In the genomic region with DNA sequence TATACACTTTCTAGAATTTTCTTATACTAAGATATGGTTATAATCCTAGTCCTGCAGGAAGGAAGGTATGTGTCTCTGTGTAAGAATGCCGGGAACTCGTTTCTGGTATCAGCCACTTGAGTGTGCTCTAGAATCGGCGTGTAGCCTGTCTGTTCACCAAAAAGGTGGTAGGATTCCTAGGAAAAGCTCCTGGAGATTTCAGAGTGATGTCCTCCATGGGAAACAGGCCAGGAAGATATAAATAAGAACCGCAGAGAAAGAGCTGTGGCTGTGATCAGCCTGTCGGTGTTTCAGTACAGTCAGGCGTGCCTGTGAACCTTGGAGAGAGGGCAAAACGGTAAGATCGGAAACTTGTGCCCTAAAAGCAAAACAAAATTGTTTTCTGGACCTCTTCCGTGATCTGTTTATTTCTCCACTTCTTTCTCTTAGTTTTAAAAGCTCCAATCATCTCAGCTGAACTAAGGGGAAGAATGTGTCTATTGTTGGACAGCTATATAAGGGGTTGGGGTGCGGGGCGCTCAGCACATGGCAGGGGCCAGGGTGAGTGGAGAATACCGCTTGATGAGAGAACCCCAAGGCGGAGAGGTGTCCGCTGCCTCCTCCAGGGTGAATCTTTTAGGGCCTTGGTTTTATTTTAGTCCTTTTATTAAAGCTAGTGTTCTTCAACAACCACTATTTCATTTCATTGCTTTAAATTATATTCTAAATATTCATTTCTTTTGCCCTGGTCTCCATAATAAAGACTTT, we compare ENCODE assay signal across 16 cellular contexts.
A peak's percentile ranks its signal among the peaks of the same experiment; 100 is the strongest.
DNase-seq lines count a peak whose midpoint lies in the region; ATAC-seq, FAIRE-seq and TF ChIP-seq lines count a peak whose summit lies in the region.
"Had no signal": no experiment of that assay in that cellular context is flagged by ENCODE, and none has a peak within 500 bp of the region (broad histone marks: within the 10 kb centered on the region; RNA-seq: fewer than 3 reads in every experiment).

No MANE protein-coding gene starts in this region.

- RAD21 ChIA-PET in GM12878 (lab: Charles Lee; ENCODE audit: unreplicated experiment) = no interaction called here

- TF ChIP-seq RAD21 in GM12878 (IDR thresholded peaks at IDR 0.05; ENCODE audit: insufficient read depth, low read depth, low read length) = 0 out of 2 replicates have a peak, but pooled peaks have one; percentile 9

- TF ChIP-seq CTCF in GM12878 (IDR thresholded peaks at IDR 0.05 in 2 of 3, conservative IDR thresholded peaks at IDR 0.05 in 1 of 3; ENCODE audit: control insufficient read depth in 2 of 3, extremely low read depth in 1 of 3, insufficient read depth in 1 of 3, low read depth in 3 of 3, low read length in 3 of 3) (no peak), A673 (conservative IDR thresholded peaks at IDR 0.05; ENCODE audit: low read depth, low read length) (no peak)

- H3K4me1 ChIP-seq in GM12878 (ENCODE audit: control insufficient read depth, insufficient read depth, low read length) (no peaks in the 10 kb centered on the region), A673 (ENCODE audit: insufficient read depth, low read length, poor library complexity, severe bottlenecking) (no peaks in the 10 kb centered on the region)
- H3K4me1 ChIP-seq: left ventricle myocardium inferior, testis had no signal

- no peaks in the 10 kb centered on the region for H3K79me2 ChIP-seq in GM12878 (ENCODE audit: control insufficient read depth, insufficient read depth, low read length)

- FAIRE-seq in GM12878 (lab: Jason Lieb, UNC) = no peak

- H3K4me3 ChIP-seq in GM12878 (no peak overlapping the region), skeletal muscle cell (ENCODE audit: low read depth, low read length) (no peak overlapping the region), A673 (ENCODE audit: low read depth, low read length, poor library complexity, severe bottlenecking) (no peak overlapping the region)
- H3K4me3 ChIP-seq: left ventricle myocardium inferior, testis had no signal

- no peak overlapping the region for H3K9ac ChIP-seq in GM12878 (ENCODE audit: control insufficient read depth, insufficient read depth, low read length)

- H3K36me3 ChIP-seq in GM12878 (ENCODE audit: control insufficient read depth in 2 of 2, insufficient read depth in 2 of 2, low read length in 1 of 2) = no peaks in the 10 kb centered on the region
- no peaks in the 10 kb centered on the region for H3K36me3 ChIP-seq in A673 (ENCODE audit: insufficient read depth, low read length, poor library complexity, severe bottlenecking)
- H3K36me3 ChIP-seq: left ventricle myocardium inferior had no signal

- intact Hi-C loops in GM12878 (cut with micrococcal nuclease; ENCODE audit: unreplicated experiment) (no loop called here), A673 (cut with micrococcal nuclease; ENCODE audit: unreplicated experiment) (no loop called here), left colon (cut with DNase I, micrococcal nuclease) (no loop called here)

- DNase-seq in DMS53 (lab: John Stamatoyannopoulos, UW) = peak; percentile 32
- no peak for DNase-seq in DMS53 treated with DMSO at 0.1 percent for 48 hours (lab: John Stamatoyannopoulos, UW; ENCODE audit: unreplicated experiment)
- DNase-seq in GM12878 (ENCODE audit: low read depth, low spot score) = no peak
- DNase-seq in hepatic stellate cell (ENCODE audit: low spot score) = peak; percentile 3
- DNase-seq in skeletal muscle cell (ENCODE audit: low read depth) = peak; percentile 18
- no peak for DNase-seq in A673 (ENCODE audit: low spot score)
- no peak for DNase-seq in left colon
- DNase-seq: activated CD4-positive, alpha-beta T cell treated with anti-CD3 and anti-CD28 coated beads for 48 hours; COR-L47; GOT3; left ventricle myocardium inferior; naive thymus-derived CD4-positive, alpha-beta T cell; NCI-H2081 treated with DMSO at 0.1 percent for 48 hours; testis had no signal

- in situ Hi-C loops in GM12878 (cut with MboI) = no loop called here

- TF ChIP-seq POLR2A in GM12878 (IDR thresholded peaks at IDR 0.05; ENCODE audit: low read depth, low read length) = no peak

- 49% methylated on average over 15 of the region's 15 CpGs for WGBS in GM12878 (ENCODE audit: insufficient coverage, insufficient replicate concordance, low lambda C conversion rate, missing lambda C conversion rate)

- CTCF ChIA-PET in GM12878 (lab: Yijun Ruan, JAX) = interaction anchor here (1.2 kb wide), 1 partner anchor 150 kb away, joined by 3 read pairs; no protein-coding TSS in a partner anchor
- CTCF ChIA-PET in A673 (lab: Charles Lee) = no interaction called here

- ATAC-seq in GM12878 (no peak), GM18498 (IDR thresholded peaks at IDR 0.05; ENCODE audit: unreplicated experiment) (no peak), left colon (no peak)
- ATAC-seq: naive thymus-derived CD4-positive, alpha-beta T cell had no signal

- TF ChIP-seq EP300 in GM12878 (IDR thresholded peaks at IDR 0.05; ENCODE audit: borderline replicate concordance in 1 of 2, control insufficient read depth in 1 of 2, low read depth in 2 of 2, low read length in 2 of 2) = no peak

- H3K9me3 ChIP-seq in GM12878 (replicated peaks; ENCODE audit: control insufficient read depth, insufficient read depth, low read length) (no peaks in the 10 kb centered on the region), A673 (ENCODE audit: low read depth, low read length, poor library complexity, severe bottlenecking) (no peaks in the 10 kb centered on the region)
- H3K9me3 ChIP-seq: left ventricle myocardium inferior, testis had no signal

- H3K27ac ChIP-seq in GM12878 (ENCODE audit: control insufficient read depth, insufficient read depth) (no peak overlapping the region), A673 (ENCODE audit: low read depth, low read length, poor library complexity, severe bottlenecking) (no peak overlapping the region)
- H3K27ac ChIP-seq: 22Rv1, left ventricle myocardium inferior, testis had no signal

- SMC1A ChIA-PET in GM12878 (lab: Charles Lee; ENCODE audit: uncharacterized antibody, unreplicated experiment) = no interaction called here

- BruUV-seq in GM12878 (replicated peaks; lab: Mats Ljungman, UMichigan) (no TSS peak), A673 (replicated peaks; lab: Mats Ljungman, UMichigan) (no TSS peak)

- no peak overlapping the region for H2AFZ ChIP-seq in GM12878 (ENCODE audit: control insufficient read depth, low read depth, low read length)

- POLR2A ChIA-PET in GM12878 (lab: Charles Lee) (no interaction called here), A673 (lab: Charles Lee; ENCODE audit: low non-redundant PET) (no interaction called here)

- no peaks in the 10 kb centered on the region for H4K20me1 ChIP-seq in GM12878 (ENCODE audit: control insufficient read depth, insufficient read depth)

- H3K27me3 ChIP-seq in GM12878 (replicated peaks in 1 of 2; ENCODE audit: control insufficient read depth in 2 of 2, insufficient read depth in 2 of 2, low read length in 1 of 2) (no peaks in the 10 kb centered on the region), A673 (replicated peaks; ENCODE audit: insufficient read depth, low read depth, low read length, poor library complexity) (peaks cover 8% of the 10 kb centered on the region)
- H3K27me3 ChIP-seq: testis had no signal

- no peak overlapping the region for H3K4me2 ChIP-seq in GM12878 (ENCODE audit: control insufficient read depth, insufficient read depth)

TF ChIP-seq in GM12878, 131 proteins besides CTCF, POLR2A, EP300 and RAD21:
- TF ChIP-seq NFYA (IDR thresholded peaks at IDR 0.05; ENCODE audit: borderline replicate concordance, low read depth, low read length) = no peak
- TF ChIP-seq, protein P1, sequence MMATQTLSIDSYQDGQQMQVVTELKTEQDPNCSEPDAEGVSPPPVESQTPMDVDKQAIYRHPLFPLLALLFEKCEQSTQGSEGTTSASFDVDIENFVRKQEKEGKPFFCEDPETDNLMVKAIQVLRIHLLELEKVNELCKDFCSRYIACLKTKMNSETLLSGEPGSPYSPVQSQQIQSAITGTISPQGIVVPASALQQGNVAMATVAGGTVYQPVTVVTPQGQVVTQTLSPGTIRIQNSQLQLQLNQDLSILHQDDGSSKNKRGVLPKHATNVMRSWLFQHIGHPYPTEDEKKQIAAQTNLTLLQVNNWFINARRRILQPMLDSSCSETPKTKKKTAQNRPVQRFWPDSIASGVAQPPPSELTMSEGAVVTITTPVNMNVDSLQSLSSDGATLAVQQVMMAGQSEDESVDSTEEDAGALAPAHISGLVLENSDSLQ (IDR thresholded peaks at IDR 0.05) = no peak
- TF ChIP-seq, protein P2, sequence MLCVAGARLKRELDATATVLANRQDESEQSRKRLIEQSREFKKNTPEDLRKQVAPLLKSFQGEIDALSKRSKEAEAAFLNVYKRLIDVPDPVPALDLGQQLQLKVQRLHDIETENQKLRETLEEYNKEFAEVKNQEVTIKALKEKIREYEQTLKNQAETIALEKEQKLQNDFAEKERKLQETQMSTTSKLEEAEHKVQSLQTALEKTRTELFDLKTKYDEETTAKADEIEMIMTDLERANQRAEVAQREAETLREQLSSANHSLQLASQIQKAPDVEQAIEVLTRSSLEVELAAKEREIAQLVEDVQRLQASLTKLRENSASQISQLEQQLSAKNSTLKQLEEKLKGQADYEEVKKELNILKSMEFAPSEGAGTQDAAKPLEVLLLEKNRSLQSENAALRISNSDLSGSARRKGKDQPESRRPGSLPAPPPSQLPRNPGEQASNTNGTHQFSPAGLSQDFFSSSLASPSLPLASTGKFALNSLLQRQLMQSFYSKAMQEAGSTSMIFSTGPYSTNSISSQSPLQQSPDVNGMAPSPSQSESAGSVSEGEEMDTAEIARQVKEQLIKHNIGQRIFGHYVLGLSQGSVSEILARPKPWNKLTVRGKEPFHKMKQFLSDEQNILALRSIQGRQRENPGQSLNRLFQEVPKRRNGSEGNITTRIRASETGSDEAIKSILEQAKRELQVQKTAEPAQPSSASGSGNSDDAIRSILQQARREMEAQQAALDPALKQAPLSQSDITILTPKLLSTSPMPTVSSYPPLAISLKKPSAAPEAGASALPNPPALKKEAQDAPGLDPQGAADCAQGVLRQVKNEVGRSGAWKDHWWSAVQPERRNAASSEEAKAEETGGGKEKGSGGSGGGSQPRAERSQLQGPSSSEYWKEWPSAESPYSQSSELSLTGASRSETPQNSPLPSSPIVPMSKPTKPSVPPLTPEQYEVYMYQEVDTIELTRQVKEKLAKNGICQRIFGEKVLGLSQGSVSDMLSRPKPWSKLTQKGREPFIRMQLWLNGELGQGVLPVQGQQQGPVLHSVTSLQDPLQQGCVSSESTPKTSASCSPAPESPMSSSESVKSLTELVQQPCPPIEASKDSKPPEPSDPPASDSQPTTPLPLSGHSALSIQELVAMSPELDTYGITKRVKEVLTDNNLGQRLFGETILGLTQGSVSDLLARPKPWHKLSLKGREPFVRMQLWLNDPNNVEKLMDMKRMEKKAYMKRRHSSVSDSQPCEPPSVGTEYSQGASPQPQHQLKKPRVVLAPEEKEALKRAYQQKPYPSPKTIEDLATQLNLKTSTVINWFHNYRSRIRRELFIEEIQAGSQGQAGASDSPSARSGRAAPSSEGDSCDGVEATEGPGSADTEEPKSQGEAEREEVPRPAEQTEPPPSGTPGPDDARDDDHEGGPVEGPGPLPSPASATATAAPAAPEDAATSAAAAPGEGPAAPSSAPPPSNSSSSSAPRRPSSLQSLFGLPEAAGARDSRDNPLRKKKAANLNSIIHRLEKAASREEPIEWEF (IDR thresholded peaks at IDR 0.05; ENCODE audit: insufficient replicate concordance, low read depth, low read length) = no peak

Comparison
In these comparisons a context has a peak if more than half of its experiments do, and no peak if none do; other contexts are left out.
1. DNase-seq: peak in DMS53 (single experiment), hepatic stellate cell (single experiment) and skeletal muscle cell (single experiment); none in DMS53 treated with DMSO at 0.1 percent for 48 hours (single experiment), GM12878 (single experiment), A673 (single experiment) and left colon (0 of 2).